In the genomic region with DNA sequence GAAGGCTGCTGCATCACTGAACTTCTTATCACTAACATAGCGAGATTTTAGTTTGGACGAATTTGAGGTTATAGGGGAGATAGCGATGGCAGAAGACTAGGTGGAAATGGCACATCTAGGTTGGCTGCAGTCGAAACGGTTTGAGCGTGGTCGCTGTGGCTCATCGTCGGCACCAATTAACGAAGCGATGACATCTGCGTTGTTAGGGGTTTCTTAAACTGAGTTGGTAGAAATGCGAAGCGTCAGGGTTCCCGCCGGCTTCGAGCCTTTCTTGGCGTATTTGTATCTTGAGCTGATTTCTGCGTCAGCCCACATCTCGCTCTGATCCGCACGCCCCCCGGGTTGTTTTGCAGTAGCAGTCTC, we compare ENCODE assay signal across 1 cellular context.
TF ChIP-seq lines count a peak whose summit lies in the region.

No MANE protein-coding gene starts in this region.

TF ChIP-seq in IMR-90, 13 proteins besides CTCF, POLR2A, EP300 and RAD21 (continued from another document):
- no peak for TF ChIP-seq MXI1 (IDR thresholded peaks at IDR 0.05; ENCODE audit: borderline replicate concordance, low read depth, low read length)
- no peak for TF ChIP-seq BHLHE40 (IDR thresholded peaks at IDR 0.05; ENCODE audit: low read depth, low read length)
- TF ChIP-seq, protein P1, sequence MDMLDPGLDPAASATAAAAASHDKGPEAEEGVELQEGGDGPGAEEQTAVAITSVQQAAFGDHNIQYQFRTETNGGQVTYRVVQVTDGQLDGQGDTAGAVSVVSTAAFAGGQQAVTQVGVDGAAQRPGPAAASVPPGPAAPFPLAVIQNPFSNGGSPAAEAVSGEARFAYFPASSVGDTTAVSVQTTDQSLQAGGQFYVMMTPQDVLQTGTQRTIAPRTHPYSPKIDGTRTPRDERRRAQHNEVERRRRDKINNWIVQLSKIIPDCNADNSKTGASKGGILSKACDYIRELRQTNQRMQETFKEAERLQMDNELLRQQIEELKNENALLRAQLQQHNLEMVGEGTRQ (IDR thresholded peaks at IDR 0.05; ENCODE audit: low read depth, low read length): no peak
- no peak for TF ChIP-seq CEBPB (IDR thresholded peaks at IDR 0.05; ENCODE audit: low read depth, low read length)
- no peak for TF ChIP-seq CHD1 (IDR thresholded peaks at IDR 0.05; ENCODE audit: low read depth, low read length)
- TF ChIP-seq SMC3 (IDR thresholded peaks at IDR 0.05; ENCODE audit: low read depth, low read length): no peak
- no peak for TF ChIP-seq MAZ (IDR thresholded peaks at IDR 0.05; ENCODE audit: borderline replicate concordance, low read depth, low read length)
